In the genomic region with DNA sequence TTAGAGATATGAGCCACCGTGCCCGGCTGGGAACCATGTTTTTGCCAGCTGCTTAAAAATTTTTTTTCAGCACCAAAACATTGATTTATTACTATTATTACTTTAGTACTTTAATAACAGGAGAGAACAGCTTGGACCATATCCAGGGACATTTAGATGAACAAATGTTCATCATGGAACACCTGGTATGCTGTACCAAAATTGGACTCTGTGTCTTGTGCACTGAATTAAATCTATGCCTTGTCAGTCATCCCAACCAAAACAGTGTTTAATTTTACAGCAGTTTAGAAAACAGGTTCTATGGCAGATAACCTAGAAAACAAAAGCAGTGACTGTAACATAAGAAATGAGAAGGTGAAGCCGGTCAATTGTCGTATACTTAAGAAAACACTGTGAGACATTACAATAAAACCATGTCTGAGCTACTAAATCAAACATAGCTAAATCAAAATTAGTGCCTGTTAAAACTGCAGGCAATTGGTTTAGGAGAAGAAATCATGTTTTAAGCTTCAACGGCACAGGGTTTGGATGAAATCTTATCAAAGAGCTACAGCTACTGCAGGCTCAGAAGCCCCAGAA, we compare ENCODE assay signal across 18 cellular contexts. TPM values are rescaled to one million over a fixed set of nuclear protein-coding genes. Genes with fewer than 3 reads are reported as not detected.
DNase-seq lines count a peak whose midpoint lies in the region; ATAC-seq lines count a peak whose summit lies in the region.
"Had no signal": no experiment of that assay in that cellular context is flagged by ENCODE, and none has a peak within 500 bp of the region (broad histone marks: within the 10 kb centered on the region; RNA-seq: fewer than 3 reads in every experiment).

No MANE protein-coding gene starts in this region.

- no peaks in the 10 kb centered on the region for H3K36me3 Mint-ChIP-seq in CD8-positive, alpha-beta memory T cell

- no peaks in the 10 kb centered on the region for H3K4me1 ChIP-seq in CD8-positive, alpha-beta memory T cell (ENCODE audit: insufficient read depth, low read length)

- no peak overlapping the region for H3K4me3 ChIP-seq in CD8-positive, alpha-beta memory T cell (ENCODE audit: low read length)

- no peak overlapping the region for H3K4me3 Mint-ChIP-seq in CD8-positive, alpha-beta memory T cell
- H3K4me3 Mint-ChIP-seq: HFFc6; T-helper 2 cell treated with Interferon-gamma antibody and Interleukin-4, amounts not matched to agents 5 μg/mL and 100 μg/mL, for 36 hours had no signal

- POLR2A ChIA-PET in CD8-positive, alpha-beta memory T cell (lab: Charles Lee) = no interaction called here

- DNase-seq in G401 (ENCODE audit: low spot score) (peak; percentile 90), NCI-H1105 treated with DMSO at 0.1 percent for 48 hours (lab: John Stamatoyannopoulos, UW) (peak; percentile 42), NCI-H2227 treated with DMSO at 0.1 percent for 48 hours (lab: John Stamatoyannopoulos, UW) (peak; percentile 24), left kidney (ENCODE audit: low read depth, low spot score) (peak; percentile 57)
- DNase-seq in CD8-positive, alpha-beta memory T cell = no peak
- DNase-seq in activated T-cell treated with anti-CD3 and anti-CD28 coated beads, Interleukin-2, amount 50 U/mL, for 48 hours = no peak
- DNase-seq: ACHN, GF-D8, HFFc6, IMR-90, NCI-H2107, NCI-H748 treated with DMSO at 0.1 percent for 48 hours, RPMI8226, SHP77 treated with DMSO at 0.1 percent for 48 hours, SK-N-SH had no signal

- no peaks in the 10 kb centered on the region for H3K36me3 ChIP-seq in CD8-positive, alpha-beta memory T cell (ENCODE audit: insufficient read depth, low read length)

- ATAC-seq in GM19467 (IDR thresholded peaks at IDR 0.05; ENCODE audit: unreplicated experiment) = no peak

- no peak overlapping the region for H3K27ac ChIP-seq in CD8-positive, alpha-beta memory T cell (ENCODE audit: low read depth, low read length)
- H3K27ac ChIP-seq: C4-2B had no signal

- no peaks in the 10 kb centered on the region for H3K27me3 ChIP-seq in CD8-positive, alpha-beta memory T cell (ENCODE audit: insufficient read depth, low read length, poor library complexity, severe bottlenecking)

- in situ Hi-C loops in G401 (cut with HindIII; ENCODE audit: low sequenced_read_pairs) = no loop called here

- no peaks in the 10 kb centered on the region for H3K9me3 Mint-ChIP-seq in CD8-positive, alpha-beta memory T cell
- H3K9me3 Mint-ChIP-seq: HFFc6; T-helper 2 cell treated with Interferon-gamma antibody and Interleukin-4, amounts not matched to agents 5 μg/mL and 100 μg/mL, for 36 hours had no signal

- no peaks in the 10 kb centered on the region for H3K4me1 Mint-ChIP-seq in CD8-positive, alpha-beta memory T cell

- no peak overlapping the region for H3K27ac Mint-ChIP-seq in CD8-positive, alpha-beta memory T cell
- H3K27ac Mint-ChIP-seq: HFFc6; T-helper 2 cell treated with Interferon-gamma antibody and Interleukin-4, amounts not matched to agents 5 μg/mL and 100 μg/mL, for 36 hours had no signal

- CTCF ChIA-PET in CD8-positive, alpha-beta memory T cell (lab: Charles Lee) = no interaction called here

- peaks cover 0 to 8% of the 10 kb centered on the region in 2 donors for H3K27me3 Mint-ChIP-seq in CD8-positive, alpha-beta memory T cell

- H3K9me3 ChIP-seq in CD8-positive, alpha-beta memory T cell (ENCODE audit: low read length) = no peaks in the 10 kb centered on the region
- H3K9me3 ChIP-seq: SK-N-SH had no signal

RNA-seq across cellular contexts. Expression of a gene that starts 58.2 kb away (rescaled TPM):
- total RNA-seq in G401 (2014; rRNA removed; shearing (Covaris generic)) = 0.68 and 1.4 TPM in 2 replicates
- total RNA-seq in CD8-positive, alpha-beta memory T cell = under 1 TPM; 0.44 to 0.81 TPM
- not detected for polyA plus RNA-seq in CD8-positive, alpha-beta memory T cell

Comparison
In these comparisons a context has a peak if more than half of its experiments do, and no peak if none do; other contexts are left out.
1. DNase-seq: peak in G401 (single experiment), NCI-H1105 treated with DMSO at 0.1 percent for 48 hours (single experiment), NCI-H2227 treated with DMSO at 0.1 percent for 48 hours (single experiment) and left kidney (single experiment); none in CD8-positive, alpha-beta memory T cell (0 of 5) and activated T-cell treated with anti-CD3 and anti-CD28 coated beads, Interleukin-2, amount 50 U/mL, for 48 hours (0 of 2).